In the genomic region with DNA sequence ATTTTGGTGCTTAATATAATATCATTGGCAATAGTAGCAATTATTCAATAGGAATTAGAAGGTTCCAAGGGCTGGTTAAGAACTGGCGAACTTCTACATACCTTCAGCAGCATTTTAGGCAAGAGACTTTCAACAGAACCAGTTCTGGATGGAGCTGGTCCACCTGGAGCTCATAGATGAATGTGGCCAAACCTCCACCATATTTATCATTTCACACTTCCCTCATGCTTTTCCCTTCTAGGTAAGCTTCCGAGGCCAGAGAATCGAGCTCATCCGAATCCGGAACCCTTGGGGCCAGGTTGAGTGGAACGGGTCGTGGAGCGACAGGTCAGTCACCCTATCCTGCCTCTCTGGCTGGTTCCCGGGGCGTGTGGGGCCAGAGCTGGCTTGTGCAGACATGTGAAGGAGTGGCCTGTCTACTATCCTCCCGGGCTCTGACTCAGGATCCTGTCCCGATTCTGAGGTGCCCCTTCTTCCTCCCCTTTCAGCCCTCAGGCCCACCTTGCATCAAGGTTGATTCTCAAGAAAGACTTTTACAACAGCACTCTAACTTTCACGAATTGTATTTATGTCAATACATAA, we compare ENCODE assay signal across 31 cellular contexts. TPM values are rescaled to one million over a fixed set of nuclear protein-coding genes. Genes with fewer than 3 reads are reported as not detected.
"Had no signal": no experiment of that assay in that cellular context is flagged by ENCODE, and none has a peak within 500 bp of the region (broad histone marks: within the 10 kb centered on the region; RNA-seq: fewer than 3 reads in every experiment).

No MANE protein-coding gene starts in this region.

- H3K36me3 ChIP-seq: brain microvascular endothelial cell, colonic mucosa, spleen, tibial nerve had no signal

- H3K27me3 Mint-ChIP-seq: activated CD4-positive, alpha-beta T cell treated with anti-CD3 and anti-CD28 coated beads, Interleukin-2, amount 10 ng/mL, durations not matched to agents 24 days and 14 days had no signal

- H3K4me3 Mint-ChIP-seq: activated CD4-positive, alpha-beta memory T cell treated with anti-CD3 and anti-CD28 coated beads for 36 hours; activated CD4-positive, alpha-beta T cell treated with anti-CD3 and anti-CD28 coated beads, Interleukin-2, amount 10 ng/mL, durations not matched to agents 24 days and 14 days; activated T-helper 1 cell treated with anti-CD3 and anti-CD28 coated beads, Interleukin-12 subunit alpha, Interleukin-12 subunit beta, Interleukin-2, Interleukin-4 antibody, amounts not matched to agents 30 ng/mL and 10 ng/mL and 1 ng/mL, durations not matched to agents 14 hours and 24 hours and 36 hours; immature natural killer cell; naive B cell; neural crest cell had no signal

- H3K9me3 ChIP-seq: colonic mucosa, tibial nerve had no signal

- H3K4me1 Mint-ChIP-seq: activated CD4-positive, alpha-beta T cell treated with anti-CD3 and anti-CD28 coated beads, Interleukin-2, amount 10 ng/mL, durations not matched to agents 24 days and 14 days; immature natural killer cell; naive B cell; neural crest cell had no signal

- H3K4me1 ChIP-seq: colonic mucosa, spleen had no signal

- H3K36me3 Mint-ChIP-seq: activated CD4-positive, alpha-beta memory T cell treated with anti-CD3 and anti-CD28 coated beads for 36 hours; immature natural killer cell; naive B cell had no signal

- H3K27me3 ChIP-seq: brain microvascular endothelial cell, colonic mucosa, tibial nerve had no signal

- H3K27ac ChIP-seq: brain microvascular endothelial cell, colonic mucosa, spleen, tibial nerve had no signal

- DNase-seq: activated CD4-positive, alpha-beta memory T cell treated with anti-CD3 and anti-CD28 coated beads for 36 hours; activated CD4-positive, alpha-beta T cell treated with anti-CD3 and anti-CD28 coated beads, Interleukin-2, amount 10 ng/mL, durations not matched to agents 24 days and 14 days; activated CD4-positive, CD25-positive, alpha-beta regulatory T cell treated with anti-CD3 and anti-CD28 coated beads, Interleukin-2, amount 50 U/mL, for 72 hours; activated CD8-positive, alpha-beta memory T cell treated with anti-CD3 and anti-CD28 coated beads, Interleukin-2, amount 50 U/mL, for 4 hours; activated gamma-delta T cell treated with Interleukin-2 at 50 U/mL for 16 hours; activated naive CD4-positive, alpha-beta T cell treated with anti-CD3 and anti-CD28 coated beads, Interleukin-2, amount 50 U/mL, for 16 hours; activated T-cell treated with anti-CD3 and anti-CD28 coated beads, Interleukin-2, amount 50 U/mL, for 1 hour; amniotic stem cell; brain microvascular endothelial cell; colonic mucosa; effector CD8-positive, alpha-beta T cell; erythroblast; head of caudate nucleus; hypothalamus; immature natural killer cell; kidney; naive B cell; nucleus accumbens; spleen; stimulated activated naive CD4-positive, alpha-beta T cell treated with Interleukin-2 at 50 U/mL for 16 hours; T-helper 2 cell had no signal

- H3K27ac Mint-ChIP-seq: activated CD4-positive, alpha-beta memory T cell treated with anti-CD3 and anti-CD28 coated beads for 36 hours; activated CD4-positive, alpha-beta T cell treated with anti-CD3 and anti-CD28 coated beads, Interleukin-2, amount 10 ng/mL, durations not matched to agents 24 days and 14 days; activated T-helper 1 cell treated with anti-CD3 and anti-CD28 coated beads, Interleukin-12 subunit alpha, Interleukin-12 subunit beta, Interleukin-2, Interleukin-4 antibody, amounts not matched to agents 30 ng/mL and 10 ng/mL and 1 ng/mL, durations not matched to agents 14 hours and 24 hours and 36 hours; immature natural killer cell; naive B cell had no signal

- H3K4me3 ChIP-seq: colonic mucosa, spleen, tibial nerve had no signal

- H3K9me3 Mint-ChIP-seq: activated CD4-positive, alpha-beta memory T cell treated with anti-CD3 and anti-CD28 coated beads for 36 hours; activated CD4-positive, alpha-beta T cell treated with anti-CD3 and anti-CD28 coated beads, Interleukin-2, amount 10 ng/mL, durations not matched to agents 24 days and 14 days; activated T-helper 1 cell treated with anti-CD3 and anti-CD28 coated beads, Interleukin-12 subunit alpha, Interleukin-12 subunit beta, Interleukin-2, Interleukin-4 antibody, amounts not matched to agents 30 ng/mL and 10 ng/mL and 1 ng/mL, durations not matched to agents 14 hours and 24 hours and 36 hours; immature natural killer cell; neural crest cell had no signal

RNA-seq across cellular contexts. Expression of a gene that starts 24.7 kb away (rescaled TPM):
- total RNA-seq: activated CD4-positive, alpha-beta memory T cell treated with anti-CD3 and anti-CD28 coated beads for 36 hours; activated CD4-positive, alpha-beta T cell treated with anti-CD3 and anti-CD28 coated beads, Interleukin-2, amount 10 ng/mL, durations not matched to agents 24 days and 14 days; activated CD8-positive, alpha-beta memory T cell treated with anti-CD3 and anti-CD28 coated beads for 36 hours; activated T-helper 1 cell treated with anti-CD3 and anti-CD28 coated beads, Interleukin-12 subunit alpha, Interleukin-12 subunit beta, Interleukin-2, Interleukin-4 antibody, amounts not matched to agents 30 ng/mL and 10 ng/mL and 1 ng/mL, durations not matched to agents 14 hours and 24 hours and 36 hours; astrocyte; dermis microvascular lymphatic vessel endothelial cell; fibroblast of villous mesenchyme; lung microvascular endothelial cell; spleen; temporal lobe had no signal
- polyA plus RNA-seq: fibroblast of lung, immature natural killer cell had no signal

RNA-seq across cellular contexts. Expression of a gene that starts 57.9 kb away (rescaled TPM):
- total RNA-seq: activated CD4-positive, alpha-beta memory T cell treated with anti-CD3 and anti-CD28 coated beads for 36 hours; activated CD4-positive, alpha-beta T cell treated with anti-CD3 and anti-CD28 coated beads, Interleukin-2, amount 10 ng/mL, durations not matched to agents 24 days and 14 days; activated CD8-positive, alpha-beta memory T cell treated with anti-CD3 and anti-CD28 coated beads for 36 hours; activated T-helper 1 cell treated with anti-CD3 and anti-CD28 coated beads, Interleukin-12 subunit alpha, Interleukin-12 subunit beta, Interleukin-2, Interleukin-4 antibody, amounts not matched to agents 30 ng/mL and 10 ng/mL and 1 ng/mL, durations not matched to agents 14 hours and 24 hours and 36 hours; dermis microvascular lymphatic vessel endothelial cell; fibroblast of villous mesenchyme; lung microvascular endothelial cell had no signal
- polyA plus RNA-seq: immature natural killer cell had no signal
